ENCODE assay signal across 8 cellular contexts in genomic region chr1:87330201-87330953, GRCh38. TPM values are rescaled to one million over a fixed set of nuclear protein-coding genes. Genes with fewer than 3 reads are reported as not detected.
DNase-seq lines count a peak whose midpoint lies in the region; ATAC-seq and TF ChIP-seq lines count a peak whose summit lies in the region.

No MANE protein-coding gene starts in this region.

- H3K27me3 Mint-ChIP-seq in activated T-helper 1 cell treated with anti-CD3 and anti-CD28 coated beads, Interleukin-12 subunit alpha, Interleukin-12 subunit beta, Interleukin-2, Interleukin-4 antibody, amounts not matched to agents 30 ng/mL and 10 ng/mL and 1 ng/mL, durations not matched to agents 14 hours and 24 hours and 36 hours (ENCODE audit: insufficient read depth), result no peaks in the 10 kb centered on the region
- H3K27me3 Mint-ChIP-seq in glutamatergic neuron (ENCODE audit: unreplicated experiment), result no peaks in the 10 kb centered on the region

- peaks cover 62% of the 10 kb centered on the region for H3F3A ChIP-seq in MM.1S (ENCODE audit: insufficient read depth, low read length)

- H3K36me3 Mint-ChIP-seq in activated T-helper 1 cell treated with anti-CD3 and anti-CD28 coated beads, Interleukin-12 subunit alpha, Interleukin-12 subunit beta, Interleukin-2, Interleukin-4 antibody, amounts not matched to agents 30 ng/mL and 10 ng/mL and 1 ng/mL, durations not matched to agents 14 hours and 24 hours and 36 hours (ENCODE audit: low read depth), result peaks cover 24% of the 10 kb centered on the region
- H3K36me3 Mint-ChIP-seq in glutamatergic neuron (ENCODE audit: unreplicated experiment), result peaks cover 6% of the 10 kb centered on the region

- peak overlapping the region; percentile 94 for H3K27ac Mint-ChIP-seq in activated T-helper 1 cell treated with anti-CD3 and anti-CD28 coated beads, Interleukin-12 subunit alpha, Interleukin-12 subunit beta, Interleukin-2, Interleukin-4 antibody, amounts not matched to agents 30 ng/mL and 10 ng/mL and 1 ng/mL, durations not matched to agents 14 hours and 24 hours and 36 hours
- H3K27ac Mint-ChIP-seq in glutamatergic neuron (ENCODE audit: unreplicated experiment), result peak overlapping the region; percentile 70

- H3K79me2 ChIP-seq in MM.1S (ENCODE audit: low read length), result peaks cover 63% of the 10 kb centered on the region
- peaks cover 60% of the 10 kb centered on the region for H3K79me2 ChIP-seq in osteoblast (ENCODE audit: insufficient read depth, low read length)

- H3K36me3 ChIP-seq in MM.1S (replicated peaks; ENCODE audit: insufficient read depth, low read length) (no peaks in the 10 kb centered on the region; the same call in 1 of the 2 replicates), osteoblast (ENCODE audit: insufficient read depth, low read length) (no peaks in the 10 kb centered on the region)

- intact Hi-C loops in activated T-helper 1 cell treated with anti-CD3 and anti-CD28 coated beads, Interleukin-12 subunit alpha, Interleukin-12 subunit beta, Interleukin-2, Interleukin-4 antibody, amounts not matched to agents 30 ng/mL and 10 ng/mL and 1 ng/mL, durations not matched to agents 14 hours and 24 hours and 36 hours (cut with micrococcal nuclease), result loop anchor here (5.0 to 10.0 kb wide), 5 partner anchors 283 to 1623 kb away; partner anchors contain the start of genes GTF2B, ODF2L and ZNHIT6

- no peaks in the 10 kb centered on the region for H3K9me2 ChIP-seq in MM.1S (replicated peaks; ENCODE audit: insufficient read depth, low read length)

- TF ChIP-seq CTCF in MM.1S (IDR thresholded peaks at IDR 0.05; ENCODE audit: low read length) (no peak), glutamatergic neuron (IDR thresholded peaks at IDR 0.05; ENCODE audit: partially characterized antibody, unreplicated experiment) (no peak), osteoblast (IDR thresholded peaks at IDR 0.05; ENCODE audit: extremely low read depth, low read depth, low read length) (no peak)

- peak overlapping the region; percentile 81 for H3K9ac ChIP-seq in MM.1S (ENCODE audit: low read length)

- H3K4me3 ChIP-seq in MM.1S (ENCODE audit: low read length), result peak overlapping the region; percentile 78
- H3K4me3 ChIP-seq in osteoblast (ENCODE audit: insufficient read depth, low read length), result peak overlapping the region; percentile 89

- H4K20me1 ChIP-seq in MM.1S (ENCODE audit: insufficient read depth, low read length), result no peaks in the 10 kb centered on the region
- peaks cover 4% of the 10 kb centered on the region for H4K20me1 ChIP-seq in osteoblast (ENCODE audit: insufficient read depth, low read length)

- H2AFZ ChIP-seq in MM.1S (ENCODE audit: low read length) (no peak overlapping the region), osteoblast (ENCODE audit: low read length) (peak overlapping the region; percentile 64)

- no peaks in the 10 kb centered on the region for H3K27me3 ChIP-seq in MM.1S (replicated peaks; ENCODE audit: insufficient read depth, low read length)
- no peaks in the 10 kb centered on the region for H3K27me3 ChIP-seq in osteoblast (ENCODE audit: insufficient read depth, low read length)

- H3K9me3 ChIP-seq in MM.1S (replicated peaks; ENCODE audit: insufficient read depth, low read length) (no peaks in the 10 kb centered on the region), osteoblast (ENCODE audit: low read depth, low read length) (no peaks in the 10 kb centered on the region)

- peak overlapping the region; percentile 93 for H3K4me3 Mint-ChIP-seq in activated T-helper 1 cell treated with anti-CD3 and anti-CD28 coated beads, Interleukin-12 subunit alpha, Interleukin-12 subunit beta, Interleukin-2, Interleukin-4 antibody, amounts not matched to agents 30 ng/mL and 10 ng/mL and 1 ng/mL, durations not matched to agents 14 hours and 24 hours and 36 hours
- peak overlapping the region; percentile 87 for H3K4me3 Mint-ChIP-seq in glutamatergic neuron (ENCODE audit: unreplicated experiment)

- H3K4me1 ChIP-seq in MM.1S (ENCODE audit: low read length) (peaks cover 12% of the 10 kb centered on the region), osteoblast (ENCODE audit: insufficient read depth, low read length) (peaks cover 37% of the 10 kb centered on the region)

- DNase-seq in GF-D8 (lab: John Stamatoyannopoulos, UW) (peak; percentile 23), MM.1S (peak; percentile 54), glutamatergic neuron (no peak), osteoblast (ENCODE audit: insufficient read length, low spot score, missing footprints) (peak; percentile 88), COLO829 (ENCODE audit: low spot score) (no peak)
- no peak for DNase-seq in activated T-helper 1 cell treated with anti-CD3 and anti-CD28 coated beads, Interleukin-12 subunit alpha, Interleukin-12 subunit beta, Interleukin-2, Interleukin-4 antibody, amounts not matched to agents 30 ng/mL and 10 ng/mL and 1 ng/mL, durations not matched to agents 14 hours and 24 hours and 36 hours (ENCODE audit: low spot score)

- ATAC-seq in HG03460 (IDR thresholded peaks at IDR 0.05; ENCODE audit: unreplicated experiment) (no peak), GM18519 (IDR thresholded peaks at IDR 0.05; ENCODE audit: low FRiP score, unreplicated experiment) (no peak)

- peak overlapping the region; percentile 82 for H3K4me2 ChIP-seq in MM.1S (ENCODE audit: low read depth, low read length)
- peak overlapping the region; percentile 97 for H3K4me2 ChIP-seq in osteoblast (ENCODE audit: insufficient read depth, low read length)

- peaks cover 61% of the 10 kb centered on the region for H3K4me1 Mint-ChIP-seq in activated T-helper 1 cell treated with anti-CD3 and anti-CD28 coated beads, Interleukin-12 subunit alpha, Interleukin-12 subunit beta, Interleukin-2, Interleukin-4 antibody, amounts not matched to agents 30 ng/mL and 10 ng/mL and 1 ng/mL, durations not matched to agents 14 hours and 24 hours and 36 hours (ENCODE audit: low read depth)
- peaks cover 21% of the 10 kb centered on the region for H3K4me1 Mint-ChIP-seq in glutamatergic neuron (ENCODE audit: low read depth, unreplicated experiment)

- H3K27ac ChIP-seq in MM.1S (ENCODE audit: low read length) (peak overlapping the region; percentile 80), osteoblast (ENCODE audit: low read depth, low read length) (peak overlapping the region; percentile 62)

- H3K9me3 Mint-ChIP-seq in activated T-helper 1 cell treated with anti-CD3 and anti-CD28 coated beads, Interleukin-12 subunit alpha, Interleukin-12 subunit beta, Interleukin-2, Interleukin-4 antibody, amounts not matched to agents 30 ng/mL and 10 ng/mL and 1 ng/mL, durations not matched to agents 14 hours and 24 hours and 36 hours, result no peaks in the 10 kb centered on the region
- peaks cover 9% of the 10 kb centered on the region for H3K9me3 Mint-ChIP-seq in glutamatergic neuron (ENCODE audit: unreplicated experiment)

RNA-seq across cellular contexts. Expression of gene LMO4, which starts 1.7 kb away (rescaled TPM):
- 41.1 and 47.8 TPM in 2 replicates for total RNA-seq in activated T-helper 1 cell treated with anti-CD3 and anti-CD28 coated beads, Interleukin-12 subunit alpha, Interleukin-12 subunit beta, Interleukin-2, Interleukin-4 antibody, amounts not matched to agents 30 ng/mL and 10 ng/mL and 1 ng/mL, durations not matched to agents 14 hours and 24 hours and 36 hours
- total RNA-seq in glutamatergic neuron (ENCODE audit: unreplicated experiment) (16.5 TPM), osteoblast (61.9 and 62.8 TPM in 2 replicates)

Comparison
In these comparisons a context has a peak if more than half of its experiments do, and no peak if none do; other contexts are left out.
1. DNase-seq: peak in GF-D8 (single experiment), MM.1S (single experiment) and osteoblast (single experiment); none in activated T-helper 1 cell treated with anti-CD3 and anti-CD28 coated beads, Interleukin-12 subunit alpha, Interleukin-12 subunit beta, Interleukin-2, Interleukin-4 antibody, amounts not matched to agents 30 ng/mL and 10 ng/mL and 1 ng/mL, durations not matched to agents 14 hours and 24 hours and 36 hours (single experiment), glutamatergic neuron (single experiment) and COLO829 (single experiment).